ENCODE assay signal across 8 cellular contexts in genomic region chr17:29180051-29180787, GRCh38. TPM values are rescaled to one million over a fixed set of nuclear protein-coding genes. Genes with fewer than 3 reads are reported as not detected.
A peak's percentile ranks its signal among the peaks of the same experiment; 100 is the strongest.
DNase-seq lines count a peak whose midpoint lies in the region; ATAC-seq, FAIRE-seq and TF ChIP-seq lines count a peak whose summit lies in the region.

MYO18A (minus strand) TSS chr17:29180398; CDS start chr17:29166940, 13,458 bp downstream.

- TF ChIP-seq CTCF in kidney (IDR thresholded peaks at IDR 0.05; ENCODE audit: borderline replicate concordance, extremely low read depth, insufficient read depth) = peak; percentile 96

- DNase-seq in NCI-H524 (lab: John Stamatoyannopoulos, UW) = peak; percentile 74 to 87
- DNase-seq in NCI-H524 treated with DMSO at 0.1 percent for 48 hours (lab: John Stamatoyannopoulos, UW) = no peak
- DNase-seq in NCI-H2196 (lab: John Stamatoyannopoulos, UW; ENCODE audit: unreplicated experiment) = peak; percentile 65
- DNase-seq in activated CD4-positive, CD25-positive, alpha-beta regulatory T cell treated with anti-CD3 and anti-CD28 coated beads, Interleukin-2, amount 50 U/mL, for 72 hours = peak; percentile 86
- peak; percentile 70 for DNase-seq in cerebellar cortex (ENCODE audit: low spot score)
- DNase-seq in kidney = peak; percentile 92
- peak; percentile 89 for DNase-seq in stimulated activated CD4-positive, alpha-beta T cell treated with anti-CD3 and anti-CD28 coated beads, Interleukin-15, amount 100 ng/mL, for 24 hours

- peak; percentile 89 for ATAC-seq in HG03045 (IDR thresholded peaks at IDR 0.05; ENCODE audit: unreplicated experiment)

- H3K4me3 ChIP-seq in kidney (ENCODE audit: low read length in 2 of 2) = peak within 1 kb of the TSS; percentile 64 to 65

- no peaks in the 10 kb centered on the region for H3K36me3 ChIP-seq in kidney (ENCODE audit: control insufficient read depth in 1 of 2, insufficient read depth in 2 of 2, low read length in 2 of 2)

- peak within 1 kb of the TSS; percentile 94 to 97 for H3K27ac ChIP-seq in kidney (ENCODE audit: low read depth in 2 of 2, low read length in 2 of 2)

- intact Hi-C loops in kidney (cut with DNase I) = no loop called here

- peak within 1 kb of the TSS; percentile 74 to 92 for H3K9ac ChIP-seq in kidney (ENCODE audit: low read length in 2 of 2)

- peaks cover 34 to 39% of the 10 kb centered on the region in 2 donors for H3K4me1 ChIP-seq in kidney (ENCODE audit: control insufficient read depth in 1 of 2, insufficient read depth in 1 of 2, low read depth in 1 of 2, low read length in 2 of 2)

- no peak for FAIRE-seq in kidney (lab: Jason Lieb, UNC)

- H3K9me3 ChIP-seq in kidney (ENCODE audit: control insufficient read depth in 1 of 2, low read length in 2 of 2) = no peaks in the 10 kb centered on the region

RNA-seq across cellular contexts. Expression of gene MYO18A, which starts in this region (rescaled TPM):
- 60.7 TPM for total RNA-seq in kidney
- 25.6 TPM for polyA plus RNA-seq in kidney (ENCODE audit: insufficient read depth, low read depth, low replicate concordance)
